28 cellular contexts compared by ENCODE assay signal in the genomic region with DNA sequence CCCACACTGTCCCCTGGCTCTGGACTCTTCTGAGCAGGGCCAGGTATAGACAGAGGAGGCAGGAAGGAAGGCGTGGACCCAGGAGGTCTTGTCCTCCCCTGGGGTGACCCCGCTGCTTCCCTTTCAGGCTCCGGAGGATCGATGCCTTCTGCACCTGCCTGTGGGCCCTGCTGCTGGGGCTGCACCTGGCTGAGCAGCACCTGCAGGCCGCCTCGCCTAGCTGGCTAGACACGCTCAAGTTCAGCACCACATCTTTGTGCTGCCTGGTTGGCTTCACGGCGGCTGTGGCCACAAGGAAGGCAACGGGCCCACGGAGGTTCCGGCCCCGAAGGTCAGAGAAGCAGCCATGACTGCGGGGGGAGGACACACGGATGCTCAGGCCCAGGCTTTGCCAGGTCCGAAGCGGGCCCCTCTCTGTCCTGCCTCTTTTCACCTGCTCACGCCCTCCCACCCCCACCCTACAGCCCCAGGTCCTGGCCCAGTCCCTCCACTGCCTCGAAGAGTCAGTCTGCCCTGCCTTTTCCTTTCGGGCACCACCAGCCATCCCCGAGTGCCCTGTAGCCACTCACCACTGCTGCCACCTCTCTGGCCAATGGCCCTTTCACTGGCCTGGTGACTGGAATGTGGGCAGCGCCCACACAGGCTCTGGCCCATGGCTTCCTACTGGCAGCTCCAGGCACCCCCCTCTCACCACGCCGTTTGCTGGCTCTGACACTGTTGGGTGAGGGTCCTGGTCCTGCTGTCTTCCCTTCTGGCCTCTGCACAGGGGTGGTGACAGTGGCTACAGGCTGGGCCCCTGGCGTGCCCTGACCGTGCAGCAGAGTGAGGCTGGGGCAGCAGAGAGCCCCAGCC.
"Had no signal": no experiment of that assay in that cellular context is flagged by ENCODE, and none has a peak within 500 bp of the region (broad histone marks: within the 10 kb centered on the region; RNA-seq: fewer than 3 reads in every experiment).

No MANE protein-coding gene starts in this region.

- H3K4me3 ChIP-seq: gastroesophageal sphincter, hepatocyte, mucosa of descending colon, pancreas, prostate gland, skin epidermis, stomach, thyroid gland, upper lobe of left lung, vagina had no signal

- H2AFZ ChIP-seq: hepatocyte had no signal

- H3K36me3 Mint-ChIP-seq: activated naive CD4-positive, alpha-beta T cell treated with anti-CD3 and anti-CD28 coated beads, Interleukin-2, amount 50 U/mL, for 24 hours had no signal

- H3K9me3 ChIP-seq: gastroesophageal sphincter, mucosa of descending colon, pancreas, prostate gland, stomach, thyroid gland, upper lobe of left lung, vagina had no signal

- H3K27ac ChIP-seq: gastroesophageal sphincter, hepatocyte, pancreas, prostate gland, skin epidermis, stomach, thyroid gland, upper lobe of left lung, vagina, WERI-Rb-1 had no signal

- H3K27ac Mint-ChIP-seq: activated CD4-positive, alpha-beta memory T cell treated with anti-CD3 and anti-CD28 coated beads for 36 hours; activated CD4-positive, alpha-beta T cell treated with anti-CD3 and anti-CD28 coated beads, Interleukin-2, amount 10 ng/mL, durations not matched to agents 24 days and 14 days; activated naive CD4-positive, alpha-beta T cell treated with anti-CD3 and anti-CD28 coated beads, Interleukin-2, amount 50 U/mL, for 24 hours; activated naive CD8-positive, alpha-beta T cell treated with anti-CD3 and anti-CD28 coated beads, Interleukin-2, amount 50 U/mL, for 24 hours; activated T-helper 2 cell treated with anti-CD3 and anti-CD28 coated beads, Interferon-gamma antibody, Interleukin-2, Interleukin-4, amounts not matched to agents 10 μg/mL and 5 μg/mL and 100 μg/mL, durations not matched to agents 14 hours and 24 hours and 36 hours; nephron progenitor cell; stimulated activated effector memory CD8-positive, alpha-beta T cell treated with anti-CD3 and anti-CD28 coated beads, Interleukin-12 subunit alpha, Interleukin-12 subunit beta, amount 100 ng/mL, for 72 hours had no signal

- H3K4me1 ChIP-seq: pancreas, stomach, thyroid gland, upper lobe of left lung, vagina had no signal

- H3K9me3 Mint-ChIP-seq: activated CD4-positive, alpha-beta memory T cell treated with anti-CD3 and anti-CD28 coated beads for 36 hours; activated CD4-positive, alpha-beta T cell treated with anti-CD3 and anti-CD28 coated beads, Interleukin-2, amount 10 ng/mL, durations not matched to agents 24 days and 14 days; activated naive CD4-positive, alpha-beta T cell treated with anti-CD3 and anti-CD28 coated beads, Interleukin-2, amount 50 U/mL, for 24 hours; activated naive CD8-positive, alpha-beta T cell treated with anti-CD3 and anti-CD28 coated beads, Interleukin-2, amount 50 U/mL, for 24 hours; activated T-cell treated with anti-CD3 and anti-CD28 coated beads, Interleukin-2, amount 50 U/mL, for 4 hours; activated T-helper 2 cell treated with anti-CD3 and anti-CD28 coated beads, Interferon-gamma antibody, Interleukin-2, Interleukin-4, amounts not matched to agents 10 μg/mL and 5 μg/mL and 100 μg/mL, durations not matched to agents 14 hours and 24 hours and 36 hours; nephron progenitor cell; stimulated activated effector memory CD8-positive, alpha-beta T cell treated with anti-CD3 and anti-CD28 coated beads, Interleukin-12 subunit alpha, Interleukin-12 subunit beta, amount 100 ng/mL, for 72 hours had no signal

- H3K4me3 Mint-ChIP-seq: activated CD4-positive, alpha-beta memory T cell treated with anti-CD3 and anti-CD28 coated beads for 36 hours; activated CD4-positive, alpha-beta T cell treated with anti-CD3 and anti-CD28 coated beads, Interleukin-2, amount 10 ng/mL, durations not matched to agents 24 days and 14 days; activated naive CD4-positive, alpha-beta T cell treated with anti-CD3 and anti-CD28 coated beads, Interleukin-2, amount 50 U/mL, for 24 hours; activated naive CD8-positive, alpha-beta T cell treated with anti-CD3 and anti-CD28 coated beads, Interleukin-2, amount 50 U/mL, for 24 hours; activated T-cell treated with anti-CD3 and anti-CD28 coated beads, Interleukin-2, amount 50 U/mL, for 4 hours; nephron progenitor cell; stimulated activated effector memory CD8-positive, alpha-beta T cell treated with anti-CD3 and anti-CD28 coated beads, Interleukin-12 subunit alpha, Interleukin-12 subunit beta, amount 100 ng/mL, for 72 hours had no signal

- H3K4me2 ChIP-seq: hepatocyte had no signal

- H3K27me3 Mint-ChIP-seq: activated CD4-positive, alpha-beta memory T cell treated with anti-CD3 and anti-CD28 coated beads for 36 hours; activated CD4-positive, alpha-beta T cell treated with anti-CD3 and anti-CD28 coated beads, Interleukin-2, amount 10 ng/mL, durations not matched to agents 24 days and 14 days; activated naive CD4-positive, alpha-beta T cell treated with anti-CD3 and anti-CD28 coated beads, Interleukin-2, amount 50 U/mL, for 24 hours; activated naive CD8-positive, alpha-beta T cell treated with anti-CD3 and anti-CD28 coated beads, Interleukin-2, amount 50 U/mL, for 24 hours had no signal

- ATAC-seq: activated naive CD8-positive, alpha-beta T cell treated with anti-CD3 and anti-CD28 coated beads, Interleukin-2, amount 50 U/mL, for 24 hours; activated T-cell treated with anti-CD3 and anti-CD28 coated beads, Interleukin-2, amount 50 U/mL, for 4 hours; gastroesophageal sphincter; left cardiac atrium; left ventricle myocardium superior; mucosa of descending colon; pancreas had no signal

- H3K4me1 Mint-ChIP-seq: activated CD4-positive, alpha-beta T cell treated with anti-CD3 and anti-CD28 coated beads, Interleukin-2, amount 10 ng/mL, durations not matched to agents 24 days and 14 days; activated naive CD4-positive, alpha-beta T cell treated with anti-CD3 and anti-CD28 coated beads, Interleukin-2, amount 50 U/mL, for 24 hours; activated naive CD8-positive, alpha-beta T cell treated with anti-CD3 and anti-CD28 coated beads, Interleukin-2, amount 50 U/mL, for 24 hours; nephron progenitor cell; stimulated activated effector memory CD8-positive, alpha-beta T cell treated with anti-CD3 and anti-CD28 coated beads, Interleukin-12 subunit alpha, Interleukin-12 subunit beta, amount 100 ng/mL, for 72 hours had no signal

- H3K27me3 ChIP-seq: gastroesophageal sphincter, hepatocyte, pancreas, stomach, thyroid gland, upper lobe of left lung, vagina had no signal

- DNase-seq: activated CD4-positive, alpha-beta memory T cell treated with anti-CD3 and anti-CD28 coated beads for 36 hours; activated CD4-positive, alpha-beta T cell treated with anti-CD3 and anti-CD28 coated beads, Interleukin-2, amount 10 ng/mL, durations not matched to agents 24 days and 14 days; activated CD4-positive, CD25-positive, alpha-beta regulatory T cell treated with anti-CD3 and anti-CD28 coated beads, Interleukin-2, amount 50 U/mL, for 72 hours; activated naive CD8-positive, alpha-beta T cell treated with anti-CD3 and anti-CD28 coated beads, Interleukin-2, amount 50 U/mL, for 24 hours; activated T-cell treated with anti-CD3 and anti-CD28 coated beads, Interleukin-2, amount 50 U/mL, for 4 hours; amygdala; caudate nucleus; islet precursor cell; left cardiac atrium; left ventricle myocardium superior; nephron progenitor cell; retina; stimulated activated CD4-positive, alpha-beta T cell treated with anti-CD3 and anti-CD28 coated beads, Interleukin-4, amount 100 ng/mL, for 24 hours; stomach; T1000; thyroid gland; WERI-Rb-1 had no signal
